In genomic region chr13:41428155-41428554, GRCh38 we compare ENCODE assay signal across 1 cellular context.
TF ChIP-seq lines count a peak whose summit lies in the region.

No MANE protein-coding gene starts in this region.

TF ChIP-seq in GM12878, 131 proteins besides CTCF, POLR2A, EP300 and RAD21 (continued from another document):
- TF ChIP-seq HSF1 (IDR thresholded peaks at IDR 0.05; ENCODE audit: low read depth, low read length) (no peak), MEF2B (IDR thresholded peaks at IDR 0.05; ENCODE audit: partially characterized antibody, poor library complexity, severe bottlenecking) (no peak), LARP7 (IDR thresholded peaks at IDR 0.05) (no peak), YY1 (IDR thresholded peaks at IDR 0.05; ENCODE audit: low read depth, low read length) (no peak), HCFC1 (IDR thresholded peaks at IDR 0.05; ENCODE audit: low read length) (no peak), SUPT20H (IDR thresholded peaks at IDR 0.05; ENCODE audit: borderline replicate concordance, control insufficient read depth, low read depth, low read length) (no peak), ATF7 (IDR thresholded peaks at IDR 0.05; ENCODE audit: low read depth) (no peak), JUND (IDR thresholded peaks at IDR 0.05; ENCODE audit: low read depth, low read length) (no peak)
